ENCODE assay signal across 24 cellular contexts in genomic region chr2:62077239-62077638, GRCh38.
"Had no signal": no experiment of that assay in that cellular context is flagged by ENCODE, and none has a peak within 500 bp of the region (broad histone marks: within the 10 kb centered on the region; RNA-seq: fewer than 3 reads in every experiment).

No MANE protein-coding gene starts in this region.

- H3K36me3 Mint-ChIP-seq: stimulated activated effector memory CD8-positive, alpha-beta T cell treated with anti-CD3 and anti-CD28 coated beads, Interleukin-12 subunit alpha, Interleukin-12 subunit beta, amount 100 ng/mL, for 72 hours had no signal

- H3K4me1 ChIP-seq: breast epithelium had no signal

- H3K27me3 ChIP-seq: adrenal gland, breast epithelium, esophagus squamous epithelium, tibial nerve had no signal

- DNase-seq: activated CD4-positive, alpha-beta T cell treated with anti-CD3 and anti-CD28 coated beads, Interleukin-2, amount 10 ng/mL, durations not matched to agents 7 days and 5 days; activated CD4-positive, CD25-positive, alpha-beta regulatory T cell treated with anti-CD3 and anti-CD28 coated beads, Interleukin-2, amount 50 U/mL, for 72 hours; activated CD8-positive, alpha-beta memory T cell treated with anti-CD3 and anti-CD28 coated beads, Interleukin-2, amount 50 U/mL, for 4 hours; activated T-cell treated with anti-CD3 and anti-CD28 coated beads, Interleukin-2, amount 50 U/mL, for 24 hours; cerebellar nuclear complex; endodermal cell; esophagus squamous epithelium; naive B cell; occipital lobe; stimulated activated CD4-positive, alpha-beta T cell treated with anti-CD3 and anti-CD28 coated beads, Interleukin-12 subunit alpha, Interleukin-12 subunit beta, amount 100 ng/mL, for 4 hours; stimulated activated naive CD8-positive, alpha-beta T cell treated with anti-CD3 and anti-CD28 coated beads, Interleukin-15, amount 100 ng/mL, for 72 hours; T-cell; WERI-Rb-1 had no signal

- H3K4me1 Mint-ChIP-seq: activated CD4-positive, alpha-beta T cell treated with anti-CD3 and anti-CD28 coated beads, Interleukin-2, amount 10 ng/mL, durations not matched to agents 7 days and 5 days; activated T-helper 17 cell treated with anti-CD3 and anti-CD28 coated beads, Interleukin-2, amount 50 U/mL, for 72 hours; stimulated activated effector memory CD8-positive, alpha-beta T cell treated with anti-CD3 and anti-CD28 coated beads, Interleukin-12 subunit alpha, Interleukin-12 subunit beta, amount 100 ng/mL, for 72 hours; stimulated activated naive CD8-positive, alpha-beta T cell treated with anti-CD3 and anti-CD28 coated beads, Interleukin-15, amount 100 ng/mL, for 72 hours; T-cell had no signal

- H3K27ac Mint-ChIP-seq: activated CD4-positive, alpha-beta T cell treated with anti-CD3 and anti-CD28 coated beads, Interleukin-2, amount 10 ng/mL, durations not matched to agents 7 days and 5 days; activated naive CD8-positive, alpha-beta T cell; activated T-cell treated with anti-CD3 and anti-CD28 coated beads, Interleukin-2, amount 50 U/mL, for 24 hours; activated T-helper 17 cell treated with anti-CD3 and anti-CD28 coated beads, Interleukin-2, amount 50 U/mL, for 72 hours; endodermal cell; stimulated activated effector memory CD8-positive, alpha-beta T cell treated with anti-CD3 and anti-CD28 coated beads, Interleukin-12 subunit alpha, Interleukin-12 subunit beta, amount 100 ng/mL, for 72 hours; T-cell; T-helper 2 cell treated with Interferon-gamma antibody and Interleukin-4, amounts not matched to agents 5 μg/mL and 100 μg/mL, for 36 hours had no signal

- H3K36me3 ChIP-seq: adrenal gland, breast epithelium had no signal

- H3K9me3 Mint-ChIP-seq: activated T-cell treated with anti-CD3 and anti-CD28 coated beads, Interleukin-2, amount 50 U/mL, for 24 hours; activated T-helper 17 cell treated with anti-CD3 and anti-CD28 coated beads, Interleukin-2, amount 50 U/mL, for 72 hours; stimulated activated effector memory CD8-positive, alpha-beta T cell treated with anti-CD3 and anti-CD28 coated beads, Interleukin-12 subunit alpha, Interleukin-12 subunit beta, amount 100 ng/mL, for 72 hours; stimulated activated naive CD8-positive, alpha-beta T cell treated with anti-CD3 and anti-CD28 coated beads, Interleukin-15, amount 100 ng/mL, for 72 hours had no signal

- H3K27me3 Mint-ChIP-seq: activated CD4-positive, alpha-beta T cell treated with anti-CD3 and anti-CD28 coated beads, Interleukin-2, amount 10 ng/mL, durations not matched to agents 7 days and 5 days; activated naive CD8-positive, alpha-beta T cell; activated T-cell treated with anti-CD3 and anti-CD28 coated beads, Interleukin-2, amount 50 U/mL, for 24 hours; activated T-helper 17 cell treated with anti-CD3 and anti-CD28 coated beads, Interleukin-2, amount 50 U/mL, for 72 hours; naive B cell; stimulated activated naive CD8-positive, alpha-beta T cell treated with anti-CD3 and anti-CD28 coated beads, Interleukin-15, amount 100 ng/mL, for 72 hours; T-cell had no signal

- H3K4me3 ChIP-seq: adrenal gland, breast epithelium, coronary artery, esophagus squamous epithelium, lung, tibial nerve had no signal

- ATAC-seq: activated T-helper 17 cell treated with anti-CD3 and anti-CD28 coated beads, Interleukin-2, amount 50 U/mL, for 72 hours; left lobe of liver; stimulated activated effector memory CD8-positive, alpha-beta T cell treated with anti-CD3 and anti-CD28 coated beads, Interleukin-12 subunit alpha, Interleukin-12 subunit beta, amount 100 ng/mL, for 72 hours; stimulated activated naive CD8-positive, alpha-beta T cell treated with anti-CD3 and anti-CD28 coated beads, Interleukin-15, amount 100 ng/mL, for 72 hours; T-cell had no signal

- H3K4me3 Mint-ChIP-seq: activated CD4-positive, alpha-beta T cell treated with anti-CD3 and anti-CD28 coated beads, Interleukin-2, amount 10 ng/mL, durations not matched to agents 7 days and 5 days; activated naive CD8-positive, alpha-beta T cell; activated T-cell treated with anti-CD3 and anti-CD28 coated beads, Interleukin-2, amount 50 U/mL, for 24 hours; activated T-helper 17 cell treated with anti-CD3 and anti-CD28 coated beads, Interleukin-2, amount 50 U/mL, for 72 hours; endodermal cell; neural crest cell; stimulated activated effector memory CD8-positive, alpha-beta T cell treated with anti-CD3 and anti-CD28 coated beads, Interleukin-12 subunit alpha, Interleukin-12 subunit beta, amount 100 ng/mL, for 72 hours; stimulated activated naive CD8-positive, alpha-beta T cell treated with anti-CD3 and anti-CD28 coated beads, Interleukin-15, amount 100 ng/mL, for 72 hours; T-cell; T-helper 2 cell treated with Interferon-gamma antibody and Interleukin-4, amounts not matched to agents 5 μg/mL and 100 μg/mL, for 36 hours had no signal

- H3K27ac ChIP-seq: adrenal gland, breast epithelium, esophagus squamous epithelium, tibial nerve, WERI-Rb-1 had no signal

- H3K9me3 ChIP-seq: adrenal gland had no signal
